9 cellular contexts compared by ENCODE assay signal in genomic region chr1:12276225-12276624, GRCh38. TPM values are rescaled to one million over a fixed set of nuclear protein-coding genes. Genes with fewer than 3 reads are reported as not detected.
DNase-seq lines count a peak whose midpoint lies in the region; ATAC-seq and TF ChIP-seq lines count a peak whose summit lies in the region.
"Had no signal": no experiment of that assay in that cellular context is flagged by ENCODE, and none has a peak within 500 bp of the region (broad histone marks: within the 10 kb centered on the region; RNA-seq: fewer than 3 reads in every experiment).

No MANE protein-coding gene starts in this region.

- in situ Hi-C loops in transverse colon (cut with MboI; ENCODE audit: low pct_ligation_motif_present in 1 of 4, low pct_unique_long_range_greater_than_20kb in 1 of 4, low sequenced_read_pairs in 3 of 4), result no loop called here

- 70 to 85% (median 81%) methylated on average over 6 to 7 of the region's 7 CpGs for WGBS in adrenal gland, 4 donors
- WGBS in transverse colon (ENCODE audit: low coverage in 1 of 2), 2 donors, result 86 to 92% methylated on average over 5 to 7 of the region's 7 CpGs

- H3K27me3 Mint-ChIP-seq in activated T-helper 17 cell treated with anti-CD3 and anti-CD28 coated beads, Interleukin-2, amount 50 U/mL, for 72 hours, result no peaks in the 10 kb centered on the region

- no peaks in the 10 kb centered on the region for H3K4me1 Mint-ChIP-seq in activated T-helper 17 cell treated with anti-CD3 and anti-CD28 coated beads, Interleukin-2, amount 50 U/mL, for 72 hours

- no peak for TF ChIP-seq EP300 in transverse colon (IDR thresholded peaks at IDR 0.05; ENCODE audit: low read depth)

- H3K4me3 ChIP-seq in adrenal gland (no peak overlapping the region), transverse colon (no peak overlapping the region)

- DNase-seq in activated gamma-delta T cell treated with Interleukin-2 at 50 U/mL for 16 hours, result peak; percentile 4
- no peak for DNase-seq in activated gamma-delta T cell (lab: John Stamatoyannopoulos, UW)
- DNase-seq in adrenal gland, result peak in 3 of 7 donors; percentile 4 to 58 (median 23)
- peak; percentile 82 for DNase-seq in iPS-NIHi7 (ENCODE audit: extremely low spot score)
- DNase-seq in transverse colon, result no peak
- DNase-seq in SHP77 treated with DMSO at 0.1 percent for 48 hours (lab: John Stamatoyannopoulos, UW), result no peak
- DNase-seq: DMS79 had no signal

- TF ChIP-seq CTCF in adrenal gland (IDR thresholded peaks at IDR 0.05), result peak in 5 of 6 experiments; percentile 12 to 48 (median 36)
- peak in 4 of 5 experiments; percentile 21 to 32 (median 29) for TF ChIP-seq CTCF in transverse colon (IDR thresholded peaks at IDR 0.05)

- no peak for ATAC-seq in HG03442 (IDR thresholded peaks at IDR 0.05; ENCODE audit: unreplicated experiment)
- no peak for ATAC-seq in activated T-helper 17 cell treated with anti-CD3 and anti-CD28 coated beads, Interleukin-2, amount 50 U/mL, for 72 hours (replicated peaks)

- no peak overlapping the region for H3K4me3 Mint-ChIP-seq in activated T-helper 17 cell treated with anti-CD3 and anti-CD28 coated beads, Interleukin-2, amount 50 U/mL, for 72 hours

- peaks cover 90% of the 10 kb centered on the region for H3K36me3 Mint-ChIP-seq in activated T-helper 17 cell treated with anti-CD3 and anti-CD28 coated beads, Interleukin-2, amount 50 U/mL, for 72 hours (ENCODE audit: low read depth)

- H3K36me3 ChIP-seq in adrenal gland (replicated peaks in 1 of 2), result peaks cover 0 to 76% of the 10 kb centered on the region in 2 donors
- H3K36me3 ChIP-seq in transverse colon, result peaks cover 0 to 65% (median 20%) of the 10 kb centered on the region in 4 donors

- TF ChIP-seq POLR2A in adrenal gland (IDR thresholded peaks at IDR 0.05), result no peak
- TF ChIP-seq POLR2A in transverse colon (IDR thresholded peaks at IDR 0.05), result no peak

- intact Hi-C loops in adrenal gland (cut with DNase I) (loop anchor here in 1 of 2 donors (10.0 kb wide), 1 partner anchor 379 kb away; no protein-coding TSS in a partner anchor), transverse colon (cut with DNase I; ENCODE audit: low total_unique reads) (no loop called here)

- H3K4me1 ChIP-seq in adrenal gland (replicated peaks in 1 of 2) (no peaks in the 10 kb centered on the region), transverse colon (no peaks in the 10 kb centered on the region)

- H3K27ac ChIP-seq in adrenal gland, result no peak overlapping the region
- H3K27ac ChIP-seq in transverse colon, result no peak overlapping the region

- no peak overlapping the region for H3K27ac Mint-ChIP-seq in activated T-helper 17 cell treated with anti-CD3 and anti-CD28 coated beads, Interleukin-2, amount 50 U/mL, for 72 hours

- H3K27me3 ChIP-seq in adrenal gland, result no peaks in the 10 kb centered on the region
- no peaks in the 10 kb centered on the region for H3K27me3 ChIP-seq in transverse colon

- no peaks in the 10 kb centered on the region for H3K9me3 Mint-ChIP-seq in activated T-helper 17 cell treated with anti-CD3 and anti-CD28 coated beads, Interleukin-2, amount 50 U/mL, for 72 hours

- H3K9me3 ChIP-seq in adrenal gland (replicated peaks in 1 of 3) (no peaks in the 10 kb centered on the region), transverse colon (no peaks in the 10 kb centered on the region)

RNA-seq across cellular contexts. Expression of gene VPS13D, which starts 46.4 kb away (rescaled TPM):
- total RNA-seq in adrenal gland (10 to 100 TPM; 33.2 to 62.3 (median 43.8) TPM), transverse colon (100 to 1,000 TPM; 101 to 136 (median 116) TPM)
- polyA plus RNA-seq in adrenal gland, result 10 to 100 TPM; 17.0 to 23.3 (median 23.2) TPM
- total RNA-seq in activated T-helper 17 cell treated with anti-CD3 and anti-CD28 coated beads, Interleukin-2, amount 50 U/mL, for 72 hours, result 10 to 100 TPM; 30.4 to 35.6 TPM

Comparison
In these comparisons a context has a peak if more than half of its experiments do, and no peak if none do; other contexts are left out.
1. DNase-seq: peak in activated gamma-delta T cell treated with Interleukin-2 at 50 U/mL for 16 hours (single experiment) and iPS-NIHi7 (single experiment); none in activated gamma-delta T cell (single experiment), transverse colon (single experiment) and SHP77 treated with DMSO at 0.1 percent for 48 hours (single experiment).